In genomic region chr1:48003741-48004503, GRCh38 we compare ENCODE assay signal across 17 cellular contexts. TPM values are rescaled to one million over a fixed set of nuclear protein-coding genes. Genes with fewer than 3 reads are reported as not detected.
DNase-seq lines count a peak whose midpoint lies in the region; ATAC-seq lines count a peak whose summit lies in the region.
"Had no signal": no experiment of that assay in that cellular context is flagged by ENCODE, and none has a peak within 500 bp of the region (broad histone marks: within the 10 kb centered on the region; RNA-seq: fewer than 3 reads in every experiment).

No MANE protein-coding gene starts in this region.

- H3K4me1 Mint-ChIP-seq in activated T-helper 1 cell treated with anti-CD3 and anti-CD28 coated beads, Interleukin-12 subunit alpha, Interleukin-12 subunit beta, Interleukin-2, Interleukin-4 antibody, amounts not matched to agents 30 ng/mL and 10 ng/mL and 1 ng/mL, durations not matched to agents 14 hours and 24 hours and 36 hours (ENCODE audit: low read depth) = no peaks in the 10 kb centered on the region
- H3K4me1 Mint-ChIP-seq: natural killer cell had no signal

- DNase-seq in DMS 273 treated with DMSO at 0.1 percent for 48 hours (lab: John Stamatoyannopoulos, UW) (peak; percentile 81), NCI-H1694 (lab: John Stamatoyannopoulos, UW) (peak; percentile 78), NCI-H748 (lab: John Stamatoyannopoulos, UW; ENCODE audit: unreplicated experiment) (peak; percentile 95), kidney glomerular epithelial cell (lab: John Stamatoyannopoulos, UW) (peak; percentile 65), COLO829 (ENCODE audit: low spot score) (no peak)
- DNase-seq in activated T-helper 1 cell treated with anti-CD3 and anti-CD28 coated beads, Interleukin-12 subunit alpha, Interleukin-12 subunit beta, Interleukin-2, Interleukin-4 antibody, amounts not matched to agents 30 ng/mL and 10 ng/mL and 1 ng/mL, durations not matched to agents 14 hours and 24 hours and 36 hours (ENCODE audit: low spot score) = no peak
- DNase-seq: activated CD4-positive, alpha-beta T cell treated with anti-CD3 and anti-CD28 coated beads, Interleukin-2, amount 50 U/mL, for 48 hours; AML-193; amygdala; EL; esophagus squamous epithelium; natural killer cell; stimulated activated CD4-positive, alpha-beta T cell treated with anti-CD3 and anti-CD28 coated beads, Interleukin-2, amount 100 ng/mL, for 48 hours; tibial artery had no signal

- H3K27me3 Mint-ChIP-seq in activated T-helper 1 cell treated with anti-CD3 and anti-CD28 coated beads, Interleukin-12 subunit alpha, Interleukin-12 subunit beta, Interleukin-2, Interleukin-4 antibody, amounts not matched to agents 30 ng/mL and 10 ng/mL and 1 ng/mL, durations not matched to agents 14 hours and 24 hours and 36 hours (ENCODE audit: insufficient read depth) = peaks cover 13% of the 10 kb centered on the region

- no peak overlapping the region for H3K27ac Mint-ChIP-seq in activated T-helper 1 cell treated with anti-CD3 and anti-CD28 coated beads, Interleukin-12 subunit alpha, Interleukin-12 subunit beta, Interleukin-2, Interleukin-4 antibody, amounts not matched to agents 30 ng/mL and 10 ng/mL and 1 ng/mL, durations not matched to agents 14 hours and 24 hours and 36 hours
- H3K27ac Mint-ChIP-seq: natural killer cell had no signal

- H3K9me3 Mint-ChIP-seq in activated T-helper 1 cell treated with anti-CD3 and anti-CD28 coated beads, Interleukin-12 subunit alpha, Interleukin-12 subunit beta, Interleukin-2, Interleukin-4 antibody, amounts not matched to agents 30 ng/mL and 10 ng/mL and 1 ng/mL, durations not matched to agents 14 hours and 24 hours and 36 hours = no peaks in the 10 kb centered on the region
- H3K9me3 Mint-ChIP-seq: natural killer cell had no signal

- intact Hi-C loops in activated T-helper 1 cell treated with anti-CD3 and anti-CD28 coated beads, Interleukin-12 subunit alpha, Interleukin-12 subunit beta, Interleukin-2, Interleukin-4 antibody, amounts not matched to agents 30 ng/mL and 10 ng/mL and 1 ng/mL, durations not matched to agents 14 hours and 24 hours and 36 hours (cut with micrococcal nuclease) = no loop called here

- no peaks in the 10 kb centered on the region for H3K36me3 Mint-ChIP-seq in activated T-helper 1 cell treated with anti-CD3 and anti-CD28 coated beads, Interleukin-12 subunit alpha, Interleukin-12 subunit beta, Interleukin-2, Interleukin-4 antibody, amounts not matched to agents 30 ng/mL and 10 ng/mL and 1 ng/mL, durations not matched to agents 14 hours and 24 hours and 36 hours (ENCODE audit: low read depth)
- H3K36me3 Mint-ChIP-seq: natural killer cell had no signal

- ATAC-seq in GM18907 (IDR thresholded peaks at IDR 0.05; ENCODE audit: unreplicated experiment) (no peak), GM21529 (IDR thresholded peaks at IDR 0.05; ENCODE audit: unreplicated experiment) (no peak)
- ATAC-seq: natural killer cell had no signal

- no peak overlapping the region for H3K4me3 Mint-ChIP-seq in activated T-helper 1 cell treated with anti-CD3 and anti-CD28 coated beads, Interleukin-12 subunit alpha, Interleukin-12 subunit beta, Interleukin-2, Interleukin-4 antibody, amounts not matched to agents 30 ng/mL and 10 ng/mL and 1 ng/mL, durations not matched to agents 14 hours and 24 hours and 36 hours
- H3K4me3 Mint-ChIP-seq: natural killer cell had no signal

RNA-seq across cellular contexts. Expression of gene TRABD2B, which starts 6.7 kb away (rescaled TPM):
- total RNA-seq in activated T-helper 1 cell treated with anti-CD3 and anti-CD28 coated beads, Interleukin-12 subunit alpha, Interleukin-12 subunit beta, Interleukin-2, Interleukin-4 antibody, amounts not matched to agents 30 ng/mL and 10 ng/mL and 1 ng/mL, durations not matched to agents 14 hours and 24 hours and 36 hours = not detected in 2 replicates
- total RNA-seq: natural killer cell, SK-MEL-5 had no signal

Comparison
In these comparisons a context has a peak if more than half of its experiments do, and no peak if none do; other contexts are left out.
1. DNase-seq: peak in DMS 273 treated with DMSO at 0.1 percent for 48 hours (single experiment), NCI-H1694 (single experiment), NCI-H748 (single experiment) and kidney glomerular epithelial cell (single experiment); none in activated T-helper 1 cell treated with anti-CD3 and anti-CD28 coated beads, Interleukin-12 subunit alpha, Interleukin-12 subunit beta, Interleukin-2, Interleukin-4 antibody, amounts not matched to agents 30 ng/mL and 10 ng/mL and 1 ng/mL, durations not matched to agents 14 hours and 24 hours and 36 hours (single experiment) and COLO829 (single experiment).